26 cellular contexts compared by ENCODE assay signal in the genomic region with DNA sequence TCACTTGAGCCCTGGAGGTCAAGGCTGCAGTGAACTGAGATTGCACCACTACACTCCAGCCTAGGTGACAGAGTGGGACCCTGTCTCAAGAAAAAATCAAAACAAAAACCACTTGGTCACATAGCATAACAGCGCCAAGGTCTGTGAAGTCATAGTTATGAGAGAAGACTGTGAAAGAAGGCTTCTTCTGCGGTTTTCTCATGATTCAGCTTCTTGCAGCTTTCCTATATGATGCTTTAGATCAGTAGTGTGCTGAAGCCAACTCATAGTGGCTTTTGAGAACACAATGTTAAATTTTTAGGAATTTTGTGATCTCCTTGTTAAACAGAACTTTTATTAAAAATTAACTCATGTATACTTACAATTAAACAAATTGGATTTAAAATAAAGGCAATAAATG.
"Had no signal": no experiment of that assay in that cellular context is flagged by ENCODE, and none has a peak within 500 bp of the region (broad histone marks: within the 10 kb centered on the region; RNA-seq: fewer than 3 reads in every experiment).

No MANE protein-coding gene starts in this region.

- H3K4me3 Mint-ChIP-seq: dendritic cell treated with granulocyte-macrophage colony-stimulating factor and Interleukin-4, amounts not matched to agents 40 ng/mL and 50 ng/mL, for 4 days; effector memory CD8-positive, alpha-beta T cell; endodermal cell; naive thymus-derived CD4-positive, alpha-beta T cell had no signal

- H3K27ac Mint-ChIP-seq: dendritic cell treated with granulocyte-macrophage colony-stimulating factor and Interleukin-4, amounts not matched to agents 40 ng/mL and 50 ng/mL, for 4 days; effector memory CD8-positive, alpha-beta T cell; endodermal cell; naive thymus-derived CD4-positive, alpha-beta T cell had no signal

- H3K9me3 ChIP-seq: colonic mucosa, esophagus squamous epithelium, gastrocnemius medialis, heart right ventricle, left lung, lower lobe of right lung had no signal

- H3K27me3 ChIP-seq: colonic mucosa, gastrocnemius medialis, left lung had no signal

- H3K4me3 ChIP-seq: colonic mucosa, esophagus squamous epithelium, gastrocnemius medialis, heart right ventricle, left lung, lower lobe of right lung had no signal

- H3K4me1 Mint-ChIP-seq: naive thymus-derived CD4-positive, alpha-beta T cell had no signal

- H3K36me3 ChIP-seq: colonic mucosa, esophagus squamous epithelium, gastrocnemius medialis, heart right ventricle, left lung, lower lobe of right lung had no signal

- FAIRE-seq: endometrium, islet of Langerhans, keratinocyte had no signal

- ATAC-seq: effector memory CD8-positive, alpha-beta T cell; esophagus mucosa; gastrocnemius medialis; heart right ventricle; left cardiac atrium; left lung; left ventricle myocardium superior; lower lobe of right lung; naive thymus-derived CD4-positive, alpha-beta T cell had no signal

- H3K27ac ChIP-seq: colonic mucosa, epithelial cell of prostate, esophagus squamous epithelium, gastrocnemius medialis, heart right ventricle, left lung, lower lobe of right lung had no signal

- H3K4me1 ChIP-seq: colonic mucosa, esophagus squamous epithelium, gastrocnemius medialis, heart right ventricle, left lung, lower lobe of right lung had no signal

- H3K36me3 Mint-ChIP-seq: naive thymus-derived CD4-positive, alpha-beta T cell had no signal

- DNase-seq: colonic mucosa; cortex of kidney; effector CD8-positive, alpha-beta T cell; effector memory CD8-positive, alpha-beta T cell; endodermal cell; erythroblast; esophagus squamous epithelium; foreskin fibroblast; foreskin melanocyte; gastrocnemius medialis; glutamatergic neuron; heart right ventricle; hippocampal formation; left cardiac atrium; left lung; left ventricle myocardium superior; lower lobe of right lung; mesenchymal stem cell; midbrain; naive thymus-derived CD4-positive, alpha-beta T cell had no signal

- H3K9me3 Mint-ChIP-seq: dendritic cell treated with granulocyte-macrophage colony-stimulating factor and Interleukin-4, amounts not matched to agents 40 ng/mL and 50 ng/mL, for 4 days; effector memory CD8-positive, alpha-beta T cell; endodermal cell; naive thymus-derived CD4-positive, alpha-beta T cell had no signal
